19 cellular contexts compared by ENCODE assay signal in the genomic region with DNA sequence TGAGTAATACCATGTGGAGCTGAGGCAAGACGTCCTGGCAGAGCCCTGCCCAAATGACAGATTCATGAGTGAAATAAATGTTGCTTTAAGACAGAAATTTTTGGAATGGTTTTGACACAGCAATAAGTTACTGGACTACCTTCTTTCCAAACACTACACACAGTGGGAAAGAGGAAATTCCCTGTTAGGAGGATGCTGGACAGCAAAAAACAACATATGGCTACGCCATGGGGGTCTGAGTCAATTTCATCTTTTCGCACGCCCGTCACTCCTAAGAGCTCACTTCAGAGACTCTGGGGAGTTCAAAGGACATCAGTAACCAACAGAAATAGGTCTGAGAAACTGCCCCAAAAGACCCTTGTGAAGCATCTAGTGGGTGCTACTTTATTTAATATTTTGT. TPM values are rescaled to one million over a fixed set of nuclear protein-coding genes. Genes with fewer than 3 reads are reported as not detected.
DNase-seq lines count a peak whose midpoint lies in the region.
"Had no signal": no experiment of that assay in that cellular context is flagged by ENCODE, and none has a peak within 500 bp of the region (broad histone marks: within the 10 kb centered on the region; RNA-seq: fewer than 3 reads in every experiment).

No MANE protein-coding gene starts in this region.

- peak overlapping the region; percentile 54 for H3K27ac ChIP-seq in subcutaneous abdominal adipose tissue (ENCODE audit: low read depth, low read length)
- H3K27ac ChIP-seq: 22Rv1; A549; BLaER1 treated with 17β-estradiol and CSF1 and Interleukin-3, amounts not matched to agents 10 nM and 100 nM; C4-2B had no signal

- H3K27ac Mint-ChIP-seq in activated CD4-positive, alpha-beta T cell treated with anti-CD3 and anti-CD28 coated beads, Interleukin-2, amount 10 ng/mL, durations not matched to agents 7 days and 5 days: peak overlapping the region; percentile 46
- H3K27ac Mint-ChIP-seq: B cell; CD4-positive, alpha-beta T cell; CD8-positive, alpha-beta T cell had no signal

- H3K36me3 Mint-ChIP-seq in activated CD4-positive, alpha-beta T cell treated with anti-CD3 and anti-CD28 coated beads, Interleukin-2, amount 10 ng/mL, durations not matched to agents 7 days and 5 days (ENCODE audit: low read depth): no peaks in the 10 kb centered on the region
- H3K36me3 Mint-ChIP-seq: CD8-positive, alpha-beta T cell had no signal

- H3K4me3 Mint-ChIP-seq in activated CD4-positive, alpha-beta T cell treated with anti-CD3 and anti-CD28 coated beads, Interleukin-2, amount 10 ng/mL, durations not matched to agents 7 days and 5 days: no peak overlapping the region
- H3K4me3 Mint-ChIP-seq: B cell; CD4-positive, alpha-beta T cell; CD8-positive, alpha-beta T cell had no signal

- H3K4me1 ChIP-seq in subcutaneous abdominal adipose tissue (ENCODE audit: control insufficient read depth in 5 of 5, insufficient read depth in 5 of 5, low read length in 5 of 5): peaks cover 0 to 33% (median 23%) of the 10 kb centered on the region in 5 donors
- H3K4me1 ChIP-seq: A549, Caco-2 had no signal

- CTCF ChIA-PET in activated CD4-positive, alpha-beta T cell treated with anti-CD3 and anti-CD28 coated beads, Interleukin-2, amount 10 ng/mL, durations not matched to agents 7 days and 5 days (lab: Charles Lee): no interaction called here

- H3K4me1 Mint-ChIP-seq in activated CD4-positive, alpha-beta T cell treated with anti-CD3 and anti-CD28 coated beads, Interleukin-2, amount 10 ng/mL, durations not matched to agents 7 days and 5 days: no peaks in the 10 kb centered on the region
- H3K4me1 Mint-ChIP-seq: B cell had no signal

- POLR2A ChIA-PET in activated CD4-positive, alpha-beta T cell treated with anti-CD3 and anti-CD28 coated beads, Interleukin-2, amount 10 ng/mL, durations not matched to agents 7 days and 5 days (lab: Charles Lee): no interaction called here

- DNase-seq in activated CD4-positive, alpha-beta T cell treated with anti-CD3 and anti-CD28 coated beads, Interleukin-2, amount 10 ng/mL, durations not matched to agents 7 days and 5 days: no peak
- DNase-seq in activated CD4-positive, alpha-beta T cell treated with anti-CD3 and anti-CD28 coated beads for 4 hours: no peak
- DNase-seq in cerebellum (ENCODE audit: low spot score) (peak; percentile 18), dedifferentiated amniotic fluid mesenchymal stem cell (ENCODE audit: extremely low spot score) (no peak), NCI-H446 treated with DMSO at 0.1 percent for 48 hours (lab: John Stamatoyannopoulos, UW) (no peak)
- DNase-seq: AML-193; Caco-2; Calu3; CD4-positive, alpha-beta T cell; CD8-positive, alpha-beta T cell; GDM1 had no signal

- peaks cover 2 to 8% (median 6%) of the 10 kb centered on the region in 5 donors for H3K9me3 ChIP-seq in subcutaneous abdominal adipose tissue (ENCODE audit: control insufficient read depth in 5 of 5, low read length in 5 of 5)
- H3K9me3 ChIP-seq: Caco-2 had no signal

- H3K27me3 Mint-ChIP-seq in activated CD4-positive, alpha-beta T cell treated with anti-CD3 and anti-CD28 coated beads, Interleukin-2, amount 10 ng/mL, durations not matched to agents 7 days and 5 days: no peaks in the 10 kb centered on the region
- H3K27me3 Mint-ChIP-seq: B cell; CD4-positive, alpha-beta T cell had no signal

- H3K27me3 ChIP-seq in subcutaneous abdominal adipose tissue (ENCODE audit: control insufficient read depth in 5 of 5, insufficient read depth in 4 of 5, low read length in 5 of 5): no peaks in the 10 kb centered on the region
- H3K27me3 ChIP-seq: BLaER1 treated with 17β-estradiol and CSF1 and Interleukin-3, amounts not matched to agents 10 nM and 100 nM had no signal

- H3K4me3 ChIP-seq in subcutaneous abdominal adipose tissue (ENCODE audit: low read depth in 1 of 5, low read length in 5 of 5): no peak overlapping the region
- H3K4me3 ChIP-seq: A549; BLaER1 treated with 17β-estradiol and CSF1 and Interleukin-3, amounts not matched to agents 10 nM and 100 nM; GM12878 had no signal

- H3K9me3 Mint-ChIP-seq in activated CD4-positive, alpha-beta T cell treated with anti-CD3 and anti-CD28 coated beads, Interleukin-2, amount 10 ng/mL, durations not matched to agents 7 days and 5 days: peaks cover 7% of the 10 kb centered on the region

- no peaks in the 10 kb centered on the region for H3K36me3 ChIP-seq in subcutaneous abdominal adipose tissue (ENCODE audit: control insufficient read depth in 5 of 5, insufficient read depth in 5 of 5, low read length in 5 of 5)

- H3K9ac ChIP-seq in subcutaneous abdominal adipose tissue (ENCODE audit: low read length in 5 of 5): no peak overlapping the region
- H3K9ac ChIP-seq: BLaER1 treated with 17β-estradiol and CSF1 and Interleukin-3, amounts not matched to agents 10 nM and 100 nM had no signal

RNA-seq across cellular contexts. Expression of a gene that starts 55.4 kb away (rescaled TPM):
- total RNA-seq in activated CD4-positive, alpha-beta T cell treated with anti-CD3 and anti-CD28 coated beads, Interleukin-2, amount 10 ng/mL, durations not matched to agents 7 days and 5 days: not detected
- total RNA-seq in cerebellum: 21.4 TPM
- total RNA-seq: A172; B cell; Caco-2; Calu3; CD4-positive, alpha-beta T cell; CD8-positive, alpha-beta T cell; GM12878 had no signal

Comparison
In these comparisons a context has a peak if more than half of its experiments do, and no peak if none do; other contexts are left out.
1. RNA of a gene that starts 55.4 kb away (total RNA-seq): 21.4 TPM in cerebellum (single experiment); not detected in activated CD4-positive, alpha-beta T cell treated with anti-CD3 and anti-CD28 coated beads, Interleukin-2, amount 10 ng/mL, durations not matched to agents 7 days and 5 days; every median in the first group is over 10 times any median in the second.